Comparison of ENCODE assay signal across 16 cellular contexts in genomic region chr12:87815738-87816137, GRCh38.
DNase-seq lines count a peak whose midpoint lies in the region; ATAC-seq, FAIRE-seq and TF ChIP-seq lines count a peak whose summit lies in the region.
"Had no signal": no experiment of that assay in that cellular context is flagged by ENCODE, and none has a peak within 500 bp of the region (broad histone marks: within the 10 kb centered on the region; RNA-seq: fewer than 3 reads in every experiment).

No MANE protein-coding gene starts in this region.

- POLR2A ChIA-PET in A549 (lab: Yijun Ruan, JAX): interaction anchor here (1.2 kb wide), 1 partner anchor 13 kb away, joined by 3 read pairs; no protein-coding TSS in a partner anchor

- no peak for TF ChIP-seq POLR2A in A549 (IDR thresholded peaks at IDR 0.05; ENCODE audit: low read length)

- H3K27ac ChIP-seq in A549: peak overlapping the region; percentile 85 to 91
- H3K27ac ChIP-seq: PC-9 had no signal

- no peak overlapping the region for H3K4me3 Mint-ChIP-seq in nephron

- H3K4me1 ChIP-seq in A549: peaks cover 64% of the 10 kb centered on the region

- H3K4me3 ChIP-seq in A549: no peak overlapping the region
- H3K4me3 ChIP-seq: PC-9 had no signal

- DNase-seq in A549 (ENCODE audit: low read depth in 1 of 2, low spot score in 1 of 2) (no peak), NCI-H446 treated with DMSO at 0.1 percent for 48 hours (lab: John Stamatoyannopoulos, UW) (peak; percentile 37), fibroblast of gingiva (ENCODE audit: low read depth) (peak; percentile 4), NCI-H2107 (lab: John Stamatoyannopoulos, UW) (no peak)
- no peak for DNase-seq in stimulated activated CD4-positive, alpha-beta T cell treated with anti-CD3 and anti-CD28 coated beads, Interleukin-2, amount 100 ng/mL, for 48 hours
- DNase-seq: C1 segment of cervical spinal cord, DMS 273 treated with DMSO at 0.1 percent for 48 hours, GF-D8, H7, NCI-H187 treated with DMSO at 0.1 percent for 48 hours, NCI-H510A, PC-9 had no signal

- H3K4me1 Mint-ChIP-seq in nephron: peaks cover 43% of the 10 kb centered on the region

- peak overlapping the region; percentile 26 to 86 (median 55) for H3K27ac Mint-ChIP-seq in nephron

- 82% methylated on average over 5 of the region's 5 CpGs for WGBS in A549 (ENCODE audit: missing lambda C conversion rate)

- TF ChIP-seq EP300 in A549 (IDR thresholded peaks at IDR 0.05): no peak

- TF ChIP-seq CTCF in A549 (IDR thresholded peaks at IDR 0.05) (no peak), nephron (IDR thresholded peaks at IDR 0.05; ENCODE audit: unreplicated experiment in 3 of 3) (no peak)

- no peak overlapping the region for H3K4me2 ChIP-seq in A549
- H3K4me2 ChIP-seq: PC-9 had no signal

- no peaks in the 10 kb centered on the region for H3K36me3 Mint-ChIP-seq in nephron (ENCODE audit: low read depth)

- FAIRE-seq in A549 (lab: Jason Lieb, UNC): peak; percentile 28
- FAIRE-seq: GM12891 had no signal

- H3K27me3 Mint-ChIP-seq in nephron (ENCODE audit: low read depth): no peaks in the 10 kb centered on the region

- no peaks in the 10 kb centered on the region for H3K9me3 Mint-ChIP-seq in nephron

- ATAC-seq in A549: no peak
- ATAC-seq in HG02884 (IDR thresholded peaks at IDR 0.05; ENCODE audit: unreplicated experiment): no peak
- ATAC-seq in GM18498 (IDR thresholded peaks at IDR 0.05; ENCODE audit: unreplicated experiment): no peak

- H3K9me3 ChIP-seq in A549: peaks cover 33% of the 10 kb centered on the region

- TF ChIP-seq RAD21 in A549 (conservative IDR thresholded peaks at IDR 0.05 in 1 of 2, IDR thresholded peaks at IDR 0.05 in 1 of 2): no peak

- CTCF ChIA-PET in A549 (lab: Yijun Ruan, JAX): interaction anchor here (1.0 kb wide), 1 partner anchor 33 kb away, joined by 3 read pairs; no protein-coding TSS in a partner anchor

TF ChIP-seq in A549, 52 proteins besides CTCF, POLR2A, EP300 and RAD21:
- TF ChIP-seq E2F6 (IDR thresholded peaks at IDR 0.05; ENCODE audit: borderline replicate concordance, low read depth) (no peak), KDM5A (IDR thresholded peaks at IDR 0.05) (no peak), CHD2 (IDR thresholded peaks at IDR 0.05; ENCODE audit: low read length, partially characterized antibody) (no peak), HES2 (IDR thresholded peaks at IDR 0.05) (no peak), HDAC2 (IDR thresholded peaks at IDR 0.05) (no peak), RARB (CRISPR knock-in tag; IDR thresholded peaks at IDR 0.05) (no peak), ZFP36 (IDR thresholded peaks at IDR 0.05; ENCODE audit: borderline replicate concordance, partially characterized antibody) (no peak)
TF ChIP-seq in A549: peak in this region for 0.

Comparison
In these comparisons a context has a peak if more than half of its experiments do, and no peak if none do; other contexts are left out.
1. DNase-seq: peak in NCI-H446 treated with DMSO at 0.1 percent for 48 hours (single experiment) and fibroblast of gingiva (single experiment); none in A549 (0 of 2), stimulated activated CD4-positive, alpha-beta T cell treated with anti-CD3 and anti-CD28 coated beads, Interleukin-2, amount 100 ng/mL, for 48 hours (0 of 2) and NCI-H2107 (single experiment).